1 cellular context compared by ENCODE assay signal in the genomic region with DNA sequence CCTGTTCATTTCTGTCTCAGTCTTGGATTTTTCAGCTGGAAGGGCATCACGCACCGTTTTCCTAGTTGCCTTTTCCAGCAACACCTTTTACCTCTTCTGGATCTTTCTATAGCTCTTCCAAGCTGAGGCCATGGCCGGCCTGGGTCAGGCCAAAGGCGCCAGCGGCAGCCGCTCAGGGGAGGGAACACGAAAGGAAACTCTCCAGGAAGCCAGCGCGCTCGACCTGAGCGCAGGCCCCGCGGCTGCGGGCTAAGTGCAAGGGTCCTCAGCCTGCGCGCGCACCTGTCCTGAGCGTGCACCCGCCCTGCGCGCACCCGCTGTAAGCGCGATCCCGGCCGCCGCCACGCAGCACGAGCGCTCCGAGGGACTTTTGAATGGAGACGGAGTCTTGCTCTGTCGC.
TF ChIP-seq lines count a peak whose summit lies in the region.

No MANE protein-coding gene starts in this region.

TF ChIP-seq in endothelial cell of umbilical vein, 7 proteins besides CTCF, POLR2A, EP300 and RAD21:
- TF ChIP-seq POLR2AphosphoS5 (IDR thresholded peaks at IDR 0.05; ENCODE audit: insufficient read depth, low read depth, low read length) (no peak), EZH2 (IDR thresholded peaks at IDR 0.05; ENCODE audit: borderline replicate concordance, low read depth, low read length, severe bottlenecking) (no peak), GATA2 (IDR thresholded peaks at IDR 0.05; ENCODE audit: insufficient read depth, insufficient read length, low read depth, low read length) (no peak), FOS (IDR thresholded peaks at IDR 0.05; ENCODE audit: borderline replicate concordance, insufficient read depth, low read length) (no peak), JUN (IDR thresholded peaks at IDR 0.05; ENCODE audit: borderline replicate concordance, insufficient read depth, insufficient read length, low read depth) (no peak), MYC (IDR thresholded peaks at IDR 0.05; ENCODE audit: low read depth, low read length) (no peak)
- TF ChIP-seq, protein P1, sequence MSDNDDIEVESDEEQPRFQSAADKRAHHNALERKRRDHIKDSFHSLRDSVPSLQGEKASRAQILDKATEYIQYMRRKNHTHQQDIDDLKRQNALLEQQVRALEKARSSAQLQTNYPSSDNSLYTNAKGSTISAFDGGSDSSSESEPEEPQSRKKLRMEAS (IDR thresholded peaks at IDR 0.05; ENCODE audit: insufficient read depth, insufficient read length), result no peak
